ENCODE assay signal across 8 cellular contexts in genomic region chr6:21597706-21598273, GRCh38. TPM values are rescaled to one million over a fixed set of nuclear protein-coding genes. Genes with fewer than 3 reads are reported as not detected.
DNase-seq lines count a peak whose midpoint lies in the region; ATAC-seq and TF ChIP-seq lines count a peak whose summit lies in the region.

No MANE protein-coding gene starts in this region.

- peaks cover 43% of the 10 kb centered on the region for H3K27me3 Mint-ChIP-seq in activated CD4-positive, alpha-beta T cell treated with anti-CD3 and anti-CD28 coated beads, Interleukin-2, amount 10 ng/mL, durations not matched to agents 24 days and 14 days
- H3K27me3 Mint-ChIP-seq in activated naive CD8-positive, alpha-beta T cell treated with anti-CD3 and anti-CD28 coated beads, Interleukin-2, amount 10 ng/mL, durations not matched to agents 7 days and 5 days = peaks cover 49% of the 10 kb centered on the region

- no peaks in the 10 kb centered on the region for H3K9me3 ChIP-seq in thyroid gland

- H3K36me3 Mint-ChIP-seq in activated CD4-positive, alpha-beta T cell treated with anti-CD3 and anti-CD28 coated beads, Interleukin-2, amount 10 ng/mL, durations not matched to agents 24 days and 14 days (ENCODE audit: low read depth) = peaks cover 9% of the 10 kb centered on the region
- H3K36me3 Mint-ChIP-seq in activated naive CD8-positive, alpha-beta T cell treated with anti-CD3 and anti-CD28 coated beads, Interleukin-2, amount 10 ng/mL, durations not matched to agents 7 days and 5 days = peaks cover 1% of the 10 kb centered on the region

- 9 to 10% methylated on average over 13 of the region's 13 CpGs for WGBS in thyroid gland, 2 donors

- H3K4me3 ChIP-seq in thyroid gland (replicated peaks in 1 of 3) = peak overlapping the region in 2 of 3 donors; percentile 23 to 67

- TF ChIP-seq CTCF in thyroid gland (IDR thresholded peaks at IDR 0.05) = no peak

- TF ChIP-seq POLR2A in thyroid gland (IDR thresholded peaks at IDR 0.05) = no peak

- no peak overlapping the region for H3K27ac ChIP-seq in thyroid gland

- DNase-seq in activated CD4-positive, alpha-beta T cell treated with anti-CD3 and anti-CD28 coated beads, Interleukin-2, amount 10 ng/mL, durations not matched to agents 24 days and 14 days = no peak
- no peak for DNase-seq in activated CD4-positive, alpha-beta T cell treated with anti-CD3 and anti-CD28 coated beads for 1 hour
- no peak for DNase-seq in activated naive CD8-positive, alpha-beta T cell treated with anti-CD3 and anti-CD28 coated beads, Interleukin-2, amount 10 ng/mL, durations not matched to agents 7 days and 5 days
- DNase-seq in inferior parietal cortex (ENCODE audit: extremely low spot score) (peak; percentile 14), thyroid gland (peak; percentile 11 to 27), NCI-H1436 (lab: John Stamatoyannopoulos, UW) (no peak), NCI-H128 (lab: John Stamatoyannopoulos, UW; ENCODE audit: unreplicated experiment) (no peak)

- intact Hi-C loops in activated CD4-positive, alpha-beta T cell treated with anti-CD3 and anti-CD28 coated beads, Interleukin-2, amount 10 ng/mL, durations not matched to agents 24 days and 14 days (cut with micrococcal nuclease) = loop anchor here (1.0 to 10.0 kb wide), 4 partner anchors 69 to 471 kb away; no protein-coding TSS in a partner anchor
- intact Hi-C loops in thyroid gland (cut with DNase I) = loop anchor here (10.0 kb wide), 1 partner anchor 547 kb away; no protein-coding TSS in a partner anchor

- no peak for ATAC-seq in activated naive CD8-positive, alpha-beta T cell treated with anti-CD3 and anti-CD28 coated beads, Interleukin-2, amount 10 ng/mL, durations not matched to agents 7 days and 5 days (ENCODE audit: low read depth)
- no peak for ATAC-seq in GM18511 (IDR thresholded peaks at IDR 0.05; ENCODE audit: unreplicated experiment)

- H3K27ac Mint-ChIP-seq in activated CD4-positive, alpha-beta T cell treated with anti-CD3 and anti-CD28 coated beads, Interleukin-2, amount 10 ng/mL, durations not matched to agents 24 days and 14 days = no peak overlapping the region
- no peak overlapping the region for H3K27ac Mint-ChIP-seq in activated naive CD8-positive, alpha-beta T cell treated with anti-CD3 and anti-CD28 coated beads, Interleukin-2, amount 10 ng/mL, durations not matched to agents 7 days and 5 days

- H3K9me3 Mint-ChIP-seq in activated CD4-positive, alpha-beta T cell treated with anti-CD3 and anti-CD28 coated beads, Interleukin-2, amount 10 ng/mL, durations not matched to agents 24 days and 14 days = no peaks in the 10 kb centered on the region
- no peaks in the 10 kb centered on the region for H3K9me3 Mint-ChIP-seq in activated naive CD8-positive, alpha-beta T cell treated with anti-CD3 and anti-CD28 coated beads, Interleukin-2, amount 10 ng/mL, durations not matched to agents 7 days and 5 days

- POLR2A ChIA-PET in activated naive CD8-positive, alpha-beta T cell treated with anti-CD3 and anti-CD28 coated beads, Interleukin-2, amount 10 ng/mL, durations not matched to agents 7 days and 5 days (lab: Charles Lee) = interaction anchor here (0.5 to 1.0 kb wide), 2 partner anchors 9 to 1449 kb away, joined by 3 read pairs; no protein-coding TSS in a partner anchor

- H3K4me1 Mint-ChIP-seq in activated CD4-positive, alpha-beta T cell treated with anti-CD3 and anti-CD28 coated beads, Interleukin-2, amount 10 ng/mL, durations not matched to agents 24 days and 14 days = peaks cover 22% of the 10 kb centered on the region
- H3K4me1 Mint-ChIP-seq in activated naive CD8-positive, alpha-beta T cell treated with anti-CD3 and anti-CD28 coated beads, Interleukin-2, amount 10 ng/mL, durations not matched to agents 7 days and 5 days = peaks cover 15% of the 10 kb centered on the region

- no peaks in the 10 kb centered on the region for H3K27me3 ChIP-seq in thyroid gland

- no peaks in the 10 kb centered on the region for H3K36me3 ChIP-seq in thyroid gland

- H3K4me1 ChIP-seq in thyroid gland = peaks cover 7 to 11% of the 10 kb centered on the region in 2 donors

- H3K4me3 Mint-ChIP-seq in activated CD4-positive, alpha-beta T cell treated with anti-CD3 and anti-CD28 coated beads, Interleukin-2, amount 10 ng/mL, durations not matched to agents 24 days and 14 days = peak overlapping the region; percentile 32
- H3K4me3 Mint-ChIP-seq in activated naive CD8-positive, alpha-beta T cell treated with anti-CD3 and anti-CD28 coated beads, Interleukin-2, amount 10 ng/mL, durations not matched to agents 7 days and 5 days = peak overlapping the region; percentile 48

RNA-seq across cellular contexts. Expression of gene SOX4, which starts 4.2 kb away (rescaled TPM):
- total RNA-seq in activated CD4-positive, alpha-beta T cell treated with anti-CD3 and anti-CD28 coated beads, Interleukin-2, amount 10 ng/mL, durations not matched to agents 24 days and 14 days = 0.79 and 0.95 TPM in 2 replicates
- under 1 TPM; 0.78 to 0.82 TPM for total RNA-seq in activated naive CD8-positive, alpha-beta T cell treated with anti-CD3 and anti-CD28 coated beads, Interleukin-2, amount 10 ng/mL, durations not matched to agents 7 days and 5 days
- total RNA-seq in thyroid gland = 10 to 100 TPM; 10.8 to 20.7 (median 14.7) TPM

Comparison
In these comparisons a context has a peak if more than half of its experiments do, and no peak if none do; other contexts are left out.
1. DNase-seq: peak in inferior parietal cortex (single experiment) and thyroid gland (2 of 2); none in activated CD4-positive, alpha-beta T cell treated with anti-CD3 and anti-CD28 coated beads, Interleukin-2, amount 10 ng/mL, durations not matched to agents 24 days and 14 days (single experiment), activated CD4-positive, alpha-beta T cell treated with anti-CD3 and anti-CD28 coated beads for 1 hour (single experiment), activated naive CD8-positive, alpha-beta T cell treated with anti-CD3 and anti-CD28 coated beads, Interleukin-2, amount 10 ng/mL, durations not matched to agents 7 days and 5 days (single experiment), NCI-H1436 (single experiment) and NCI-H128 (single experiment).